ENCODE assay signal across 11 cellular contexts in the genomic region with DNA sequence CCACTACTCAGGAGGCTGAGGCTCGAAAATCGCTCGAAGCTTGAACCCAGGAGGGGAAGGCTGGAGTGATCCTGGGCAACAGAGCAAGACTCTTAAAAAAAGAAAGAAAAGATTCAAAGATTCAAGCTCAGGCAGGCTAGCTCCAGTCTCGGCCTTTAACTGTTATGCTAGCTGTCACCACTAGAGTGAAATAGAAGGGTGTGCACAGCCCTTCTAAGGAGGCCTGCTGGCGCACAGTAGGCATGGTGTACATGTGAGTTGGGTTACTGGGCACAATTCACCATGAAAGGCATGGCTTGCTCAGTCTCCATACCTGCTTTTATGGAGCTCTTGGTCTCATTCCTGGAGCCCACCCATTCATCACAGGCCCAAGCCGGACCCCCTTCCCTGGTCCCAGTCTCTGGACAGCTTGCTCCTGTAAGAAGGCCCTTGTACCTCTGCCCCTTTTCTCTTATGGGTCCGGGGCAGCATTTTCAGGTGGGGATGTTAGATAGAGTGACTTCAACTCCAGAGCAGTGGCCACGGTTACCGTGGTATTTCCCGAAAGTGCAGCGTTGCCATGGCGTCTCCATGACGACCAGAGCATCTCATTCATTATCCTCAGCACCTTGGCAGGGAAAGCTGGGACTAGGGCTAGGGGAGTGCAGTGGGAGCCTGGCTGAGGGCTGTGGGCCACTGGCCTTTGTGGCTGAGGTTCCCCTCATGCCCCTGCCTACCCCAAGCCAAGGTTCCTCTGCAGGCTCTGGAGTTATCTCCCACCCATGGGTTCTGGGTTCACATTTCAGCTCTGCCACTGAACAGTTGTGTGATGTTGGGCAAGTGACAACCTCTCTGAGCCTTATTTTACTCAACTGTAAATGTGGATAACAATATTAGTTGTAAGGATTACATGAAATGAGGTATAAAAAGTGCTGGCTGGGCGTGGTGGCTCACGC. TPM values are rescaled to one million over a fixed set of nuclear protein-coding genes. Genes with fewer than 3 reads are reported as not detected.
DNase-seq lines count a peak whose midpoint lies in the region; TF ChIP-seq lines count a peak whose summit lies in the region.
"Had no signal": no experiment of that assay in that cellular context is flagged by ENCODE, and none has a peak within 500 bp of the region (broad histone marks: within the 10 kb centered on the region; RNA-seq: fewer than 3 reads in every experiment).

No MANE protein-coding gene starts in this region.

- peaks cover 66% of the 10 kb centered on the region for H3K4me1 ChIP-seq in SJCRH30

- H3K36me3 ChIP-seq in MG63 (peaks cover 65% of the 10 kb centered on the region), brain microvascular endothelial cell (replicated peaks) (no peaks in the 10 kb centered on the region), neural cell (ENCODE audit: insufficient read depth, low read length) (no peaks in the 10 kb centered on the region), SJCRH30 (no peaks in the 10 kb centered on the region)
- H3K36me3 ChIP-seq: right atrium auricular region, thoracic aorta had no signal

- no peaks in the 10 kb centered on the region for H3K9me2 ChIP-seq in neural cell (ENCODE audit: insufficient read depth, low read length)

- peak overlapping the region; percentile 62 for H3K4me2 ChIP-seq in neural cell (ENCODE audit: low read length)

- no peak for TF ChIP-seq RAD21 in neural cell (conservative IDR thresholded peaks at IDR 0.05)

- H3K4me3 ChIP-seq in MG63 (no peak overlapping the region), brain microvascular endothelial cell (ENCODE audit: low read depth, low read length) (no peak overlapping the region), neural cell (ENCODE audit: low read length) (peak overlapping the region; percentile 61), SJCRH30 (no peak overlapping the region)
- H3K4me3 ChIP-seq: right atrium auricular region, thoracic aorta had no signal

- H3K27ac ChIP-seq in brain microvascular endothelial cell (peak overlapping the region; percentile 89), neural cell (ENCODE audit: low read length) (peak overlapping the region; percentile 95), SJCRH30 (no peak overlapping the region)

- H3K27me3 ChIP-seq in MG63 = no peaks in the 10 kb centered on the region
- no peaks in the 10 kb centered on the region for H3K27me3 ChIP-seq in brain microvascular endothelial cell (replicated peaks)
- H3K27me3 ChIP-seq in neural cell (ENCODE audit: insufficient read depth, low read depth, low read length) = no peaks in the 10 kb centered on the region
- no peaks in the 10 kb centered on the region for H3K27me3 ChIP-seq in SJCRH30
- H3K27me3 ChIP-seq: right atrium auricular region had no signal

- peak; percentile 83 for TF ChIP-seq EP300 in neural cell (conservative IDR thresholded peaks at IDR 0.05; ENCODE audit: poor library complexity, severe bottlenecking)

- peak; percentile 48 for TF ChIP-seq CTCF in brain microvascular endothelial cell (IDR thresholded peaks at IDR 0.05; ENCODE audit: low read depth, low read length, missing control alignments)
- TF ChIP-seq CTCF in neural cell (IDR thresholded peaks at IDR 0.05; ENCODE audit: poor library complexity, severe bottlenecking) = peak; percentile 68

- H4K20me1 ChIP-seq in neural cell (ENCODE audit: insufficient read depth) = no peaks in the 10 kb centered on the region

- in situ Hi-C loops in brain microvascular endothelial cell (cut with HindIII; ENCODE audit: low pct_ligation_motif_present, low sequenced_read_pairs) = no loop called here

- no peak overlapping the region for H2AFZ ChIP-seq in neural cell (ENCODE audit: low read depth, low read length)

- H3K9me3 ChIP-seq in MG63 (no peaks in the 10 kb centered on the region), neural cell (ENCODE audit: low read length) (no peaks in the 10 kb centered on the region), SJCRH30 (replicated peaks) (no peaks in the 10 kb centered on the region)
- H3K9me3 ChIP-seq: right atrium auricular region, thoracic aorta had no signal

- H3K79me2 ChIP-seq in neural cell (replicated peaks; ENCODE audit: insufficient read depth, low read length) = peaks cover 78% of the 10 kb centered on the region

- DNase-seq in COLO668 (lab: John Stamatoyannopoulos, UW; ENCODE audit: unreplicated experiment) (peak; percentile 8), MG63 (peak; percentile 39), brain microvascular endothelial cell (no peak), NCI-H1436 treated with DMSO at 0.1 percent for 48 hours (lab: John Stamatoyannopoulos, UW) (no peak), SJCRH30 (no peak), NCI-H187 (lab: John Stamatoyannopoulos, UW) (no peak), NCI-H2107 (lab: John Stamatoyannopoulos, UW) (no peak)
- DNase-seq: NCI-H2029 had no signal

- H3F3A ChIP-seq in neural cell (ENCODE audit: insufficient read depth, low read length, poor library complexity, severe bottlenecking) = no peaks in the 10 kb centered on the region

- peak overlapping the region; percentile 66 for H3K9ac ChIP-seq in neural cell (ENCODE audit: low read length)

TF ChIP-seq in neural cell, 6 proteins besides CTCF, POLR2A, EP300 and RAD21:
- TF ChIP-seq EZH2 (IDR thresholded peaks at IDR 0.05; ENCODE audit: borderline replicate concordance, insufficient read depth, low read length, poor library complexity, severe bottlenecking) (no peak), MXI1 (conservative IDR thresholded peaks at IDR 0.05; ENCODE audit: poor library complexity, severe bottlenecking) (peak; percentile 92), POLR2AphosphoS5 (IDR thresholded peaks at IDR 0.05) (peak; percentile 40), SMC3 (conservative IDR thresholded peaks at IDR 0.05; ENCODE audit: poor library complexity) (peak; percentile 24), TAF1 (IDR thresholded peaks at IDR 0.05; ENCODE audit: low read depth) (peak; percentile 21)
- TF ChIP-seq, protein P1, sequence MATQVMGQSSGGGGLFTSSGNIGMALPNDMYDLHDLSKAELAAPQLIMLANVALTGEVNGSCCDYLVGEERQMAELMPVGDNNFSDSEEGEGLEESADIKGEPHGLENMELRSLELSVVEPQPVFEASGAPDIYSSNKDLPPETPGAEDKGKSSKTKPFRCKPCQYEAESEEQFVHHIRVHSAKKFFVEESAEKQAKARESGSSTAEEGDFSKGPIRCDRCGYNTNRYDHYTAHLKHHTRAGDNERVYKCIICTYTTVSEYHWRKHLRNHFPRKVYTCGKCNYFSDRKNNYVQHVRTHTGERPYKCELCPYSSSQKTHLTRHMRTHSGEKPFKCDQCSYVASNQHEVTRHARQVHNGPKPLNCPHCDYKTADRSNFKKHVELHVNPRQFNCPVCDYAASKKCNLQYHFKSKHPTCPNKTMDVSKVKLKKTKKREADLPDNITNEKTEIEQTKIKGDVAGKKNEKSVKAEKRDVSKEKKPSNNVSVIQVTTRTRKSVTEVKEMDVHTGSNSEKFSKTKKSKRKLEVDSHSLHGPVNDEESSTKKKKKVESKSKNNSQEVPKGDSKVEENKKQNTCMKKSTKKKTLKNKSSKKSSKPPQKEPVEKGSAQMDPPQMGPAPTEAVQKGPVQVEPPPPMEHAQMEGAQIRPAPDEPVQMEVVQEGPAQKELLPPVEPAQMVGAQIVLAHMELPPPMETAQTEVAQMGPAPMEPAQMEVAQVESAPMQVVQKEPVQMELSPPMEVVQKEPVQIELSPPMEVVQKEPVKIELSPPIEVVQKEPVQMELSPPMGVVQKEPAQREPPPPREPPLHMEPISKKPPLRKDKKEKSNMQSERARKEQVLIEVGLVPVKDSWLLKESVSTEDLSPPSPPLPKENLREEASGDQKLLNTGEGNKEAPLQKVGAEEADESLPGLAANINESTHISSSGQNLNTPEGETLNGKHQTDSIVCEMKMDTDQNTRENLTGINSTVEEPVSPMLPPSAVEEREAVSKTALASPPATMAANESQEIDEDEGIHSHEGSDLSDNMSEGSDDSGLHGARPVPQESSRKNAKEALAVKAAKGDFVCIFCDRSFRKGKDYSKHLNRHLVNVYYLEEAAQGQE (IDR thresholded peaks at IDR 0.05; ENCODE audit: borderline replicate concordance) = peak; percentile 42

RNA-seq across cellular contexts. Expression of gene NDST1, which starts 5.7 kb away (rescaled TPM):
- 101 and 142 TPM in 2 replicates for total RNA-seq in MG63 (2014; rRNA removed; shearing (Covaris generic); ENCODE audit: low replicate concordance)
- polyA plus RNA-seq in neural cell = 15.6 and 21.9 TPM in 2 replicates
- polyA minus RNA-seq in neural cell = 48.7 and 50.9 TPM in 2 replicates
- total RNA-seq in SJCRH30 (2014; rRNA removed; shearing (Covaris generic)) = 30.0 and 31.4 TPM in 2 replicates

Comparison
In these comparisons a context has a peak if more than half of its experiments do, and no peak if none do; other contexts are left out.
1. DNase-seq: peak in COLO668 (single experiment) and MG63 (single experiment); none in brain microvascular endothelial cell (single experiment), NCI-H1436 treated with DMSO at 0.1 percent for 48 hours (single experiment), SJCRH30 (0 of 2), NCI-H187 (0 of 2) and NCI-H2107 (single experiment).